ENCODE assay signal across 16 cellular contexts in genomic region chr3:176920806-176921205, GRCh38.
DNase-seq lines count a peak whose midpoint lies in the region; ATAC-seq and TF ChIP-seq lines count a peak whose summit lies in the region.
"Had no signal": no experiment of that assay in that cellular context is flagged by ENCODE, and none has a peak within 500 bp of the region (broad histone marks: within the 10 kb centered on the region; RNA-seq: fewer than 3 reads in every experiment).

No MANE protein-coding gene starts in this region.

- WGBS in body of pancreas, 2 donors, result 8 to 14% methylated on average over 4 of the region's 4 CpGs
- 50 to 54% methylated on average over 4 of the region's 4 CpGs for WGBS in aorta, 2 donors

- no peak for TF ChIP-seq POLR2A in body of pancreas (IDR thresholded peaks at IDR 0.05)

- H3K4me1 ChIP-seq in body of pancreas, result peaks cover 42% of the 10 kb centered on the region
- no peaks in the 10 kb centered on the region for H3K4me1 ChIP-seq in aorta (ENCODE audit: control insufficient read depth in 1 of 2, insufficient read depth in 2 of 2, low read length in 2 of 2)
- H3K4me1 ChIP-seq: neural progenitor cell had no signal

- peak overlapping the region; percentile 9 to 69 (median 43) for H3K27ac ChIP-seq in body of pancreas
- H3K27ac ChIP-seq in aorta (ENCODE audit: low read depth in 1 of 2, low read length in 2 of 2), result no peak overlapping the region
- H3K27ac ChIP-seq: neural progenitor cell had no signal

- H3K9me3 ChIP-seq in body of pancreas (no peaks in the 10 kb centered on the region), aorta (ENCODE audit: control insufficient read depth, low read length) (no peaks in the 10 kb centered on the region)

- H3K36me3 Mint-ChIP-seq in nephron (ENCODE audit: low read depth), result no peaks in the 10 kb centered on the region
- no peaks in the 10 kb centered on the region for H3K36me3 Mint-ChIP-seq in natural killer cell treated with Interleukin-12 subunit alpha and Interleukin-12 subunit beta and Interleukin-15 and Interleukin-18, amount 100 ng/mL, for 72 hours
- H3K36me3 Mint-ChIP-seq: neural progenitor cell; stimulated activated effector memory CD8-positive, alpha-beta T cell treated with anti-CD3 and anti-CD28 coated beads, Interleukin-12 subunit alpha, Interleukin-12 subunit beta, amount 100 ng/mL, for 72 hours had no signal

- ATAC-seq in body of pancreas (peak; percentile 69), aorta (ENCODE audit: low FRiP score) (no peak), HG02571 (IDR thresholded peaks at IDR 0.05; ENCODE audit: unreplicated experiment) (no peak), HG02870 (IDR thresholded peaks at IDR 0.05; ENCODE audit: unreplicated experiment) (no peak)
- no peak for ATAC-seq in natural killer cell treated with Interleukin-12 subunit alpha and Interleukin-12 subunit beta and Interleukin-15 and Interleukin-18, amount 100 ng/mL, for 72 hours
- ATAC-seq: activated CD8-positive, alpha-beta T cell treated with anti-CD3 and anti-CD28 coated beads, Interleukin-2, amount 10 ng/mL, durations not matched to agents 7 days and 5 days; stimulated activated effector memory CD8-positive, alpha-beta T cell treated with anti-CD3 and anti-CD28 coated beads, Interleukin-12 subunit alpha, Interleukin-12 subunit beta, amount 100 ng/mL, for 72 hours had no signal

- no peaks in the 10 kb centered on the region for H3K27me3 Mint-ChIP-seq in nephron (ENCODE audit: low read depth)
- H3K27me3 Mint-ChIP-seq in natural killer cell treated with Interleukin-12 subunit alpha and Interleukin-12 subunit beta and Interleukin-15 and Interleukin-18, amount 100 ng/mL, for 72 hours, result peaks cover 0 to 15% of the 10 kb centered on the region in 2 donors

- H3K4me1 Mint-ChIP-seq in nephron, result peaks cover 13% of the 10 kb centered on the region
- no peaks in the 10 kb centered on the region for H3K4me1 Mint-ChIP-seq in natural killer cell treated with Interleukin-12 subunit alpha and Interleukin-12 subunit beta and Interleukin-15 and Interleukin-18, amount 100 ng/mL, for 72 hours (ENCODE audit: low read depth in 2 of 2)
- H3K4me1 Mint-ChIP-seq: neural progenitor cell; stimulated activated effector memory CD8-positive, alpha-beta T cell treated with anti-CD3 and anti-CD28 coated beads, Interleukin-12 subunit alpha, Interleukin-12 subunit beta, amount 100 ng/mL, for 72 hours had no signal

- intact Hi-C loops in body of pancreas (cut with DNase I) (no loop called here), aorta (cut with DNase I) (no loop called here)

- H3K4me3 Mint-ChIP-seq in nephron, result peak overlapping the region in 1 of 3 experiments; percentile 10
- no peak overlapping the region for H3K4me3 Mint-ChIP-seq in natural killer cell treated with Interleukin-12 subunit alpha and Interleukin-12 subunit beta and Interleukin-15 and Interleukin-18, amount 100 ng/mL, for 72 hours
- H3K4me3 Mint-ChIP-seq: activated CD8-positive, alpha-beta T cell treated with anti-CD3 and anti-CD28 coated beads, Interleukin-2, amount 10 ng/mL, durations not matched to agents 7 days and 5 days; neural progenitor cell; stimulated activated effector memory CD8-positive, alpha-beta T cell treated with anti-CD3 and anti-CD28 coated beads, Interleukin-12 subunit alpha, Interleukin-12 subunit beta, amount 100 ng/mL, for 72 hours had no signal

- H3K36me3 ChIP-seq in body of pancreas (replicated peaks in 1 of 2; ENCODE audit: insufficient read depth in 1 of 2, low read depth in 2 of 2) (no peaks in the 10 kb centered on the region), aorta (ENCODE audit: control insufficient read depth in 1 of 2, insufficient read depth in 2 of 2, low read length in 1 of 2) (no peaks in the 10 kb centered on the region)
- H3K36me3 ChIP-seq: neural progenitor cell had no signal

- no peak overlapping the region for H3K4me3 ChIP-seq in body of pancreas
- H3K4me3 ChIP-seq in aorta (ENCODE audit: low read length in 2 of 2), result no peak overlapping the region
- H3K4me3 ChIP-seq: neural progenitor cell had no signal

- no peaks in the 10 kb centered on the region for H3K27me3 ChIP-seq in body of pancreas
- H3K27me3 ChIP-seq in aorta (ENCODE audit: control insufficient read depth in 1 of 2, insufficient read depth in 2 of 2, low read length in 1 of 2), result no peaks in the 10 kb centered on the region
- H3K27me3 ChIP-seq: neural progenitor cell had no signal

- DNase-seq in Daoy (ENCODE audit: low read depth), result peak; percentile 52
- peak; percentile 72 to 95 for DNase-seq in NCI-H2081 (lab: John Stamatoyannopoulos, UW)
- DNase-seq in body of pancreas, result peak in 3 of 4 donors; percentile 12 to 39 (median 30)
- no peak for DNase-seq in aorta
- DNase-seq in natural killer cell treated with Interleukin-12 subunit alpha and Interleukin-12 subunit beta and Interleukin-15 and Interleukin-18, amount 100 ng/mL, for 72 hours (ENCODE audit: low spot score), result no peak
- DNase-seq: activated CD8-positive, alpha-beta T cell treated with anti-CD3 and anti-CD28 coated beads, Interleukin-2, amount 10 ng/mL, durations not matched to agents 7 days and 5 days; activated gamma-delta T cell treated with Interleukin-2 at 50 U/mL for 16 hours; cerebellar nuclear complex; GDM1; NCI-H1694; T-helper 9 cell had no signal

- peak overlapping the region; percentile 82 to 98 (median 97) for H3K27ac Mint-ChIP-seq in nephron
- H3K27ac Mint-ChIP-seq in natural killer cell treated with Interleukin-12 subunit alpha and Interleukin-12 subunit beta and Interleukin-15 and Interleukin-18, amount 100 ng/mL, for 72 hours, result no peak overlapping the region
- H3K27ac Mint-ChIP-seq: activated CD8-positive, alpha-beta T cell treated with anti-CD3 and anti-CD28 coated beads, Interleukin-2, amount 10 ng/mL, durations not matched to agents 7 days and 5 days; neural progenitor cell; stimulated activated effector memory CD8-positive, alpha-beta T cell treated with anti-CD3 and anti-CD28 coated beads, Interleukin-12 subunit alpha, Interleukin-12 subunit beta, amount 100 ng/mL, for 72 hours had no signal

- TF ChIP-seq CTCF in body of pancreas (IDR thresholded peaks at IDR 0.05) (no peak), nephron (IDR thresholded peaks at IDR 0.05; ENCODE audit: unreplicated experiment in 3 of 3) (no peak)

- H3K9me3 Mint-ChIP-seq in nephron, result peaks cover under 1% of the 10 kb centered on the region
- H3K9me3 Mint-ChIP-seq in natural killer cell treated with Interleukin-12 subunit alpha and Interleukin-12 subunit beta and Interleukin-15 and Interleukin-18, amount 100 ng/mL, for 72 hours, result no peaks in the 10 kb centered on the region

Comparison
In these comparisons a context has a peak if more than half of its experiments do, and no peak if none do; other contexts are left out.
1. DNase-seq: peak in Daoy (single experiment), NCI-H2081 (2 of 2) and body of pancreas (3 of 4); none in aorta (0 of 2) and natural killer cell treated with Interleukin-12 subunit alpha and Interleukin-12 subunit beta and Interleukin-15 and Interleukin-18, amount 100 ng/mL, for 72 hours (single experiment).
2. H3K27ac ChIP-seq: peak in body of pancreas (4 of 4); none in aorta (0 of 2).
3. H3K27ac Mint-ChIP-seq: peak in nephron (3 of 3); none in natural killer cell treated with Interleukin-12 subunit alpha and Interleukin-12 subunit beta and Interleukin-15 and Interleukin-18, amount 100 ng/mL, for 72 hours (0 of 2).